Comparison of ENCODE assay signal across 16 cellular contexts in genomic region chr7:153473189-153473588, GRCh38.
DNase-seq lines count a peak whose midpoint lies in the region; ATAC-seq and TF ChIP-seq lines count a peak whose summit lies in the region.
"Had no signal": no experiment of that assay in that cellular context is flagged by ENCODE, and none has a peak within 500 bp of the region (broad histone marks: within the 10 kb centered on the region; RNA-seq: fewer than 3 reads in every experiment).

No MANE protein-coding gene starts in this region.

- 28 to 42% (median 39%) methylated on average over 1 of the region's 1 CpG for WGBS in heart left ventricle, 4 donors
- 10 to 20% (median 16%) methylated on average over 1 of the region's 1 CpG for WGBS in psoas muscle, 3 donors

- intact Hi-C loops in heart left ventricle (cut with DNase I) (loop anchor here in 1 of 10 donors (5.0 kb wide), 1 partner anchor 49 kb away; no protein-coding TSS in a partner anchor), psoas muscle (cut with DNase I) (no loop called here)

- TF ChIP-seq CTCF in heart left ventricle (IDR thresholded peaks at IDR 0.05) (no peak), psoas muscle (IDR thresholded peaks at IDR 0.05) (no peak)

- peaks cover 0 to 5% (median 0%) of the 10 kb centered on the region in 9 donors for H3K27me3 ChIP-seq in heart left ventricle
- H3K27me3 ChIP-seq in psoas muscle (ENCODE audit: insufficient read depth in 3 of 3, low read length in 2 of 3), result no peaks in the 10 kb centered on the region
- H3K27me3 ChIP-seq: BLaER1 had no signal

- H3K9me3 ChIP-seq in heart left ventricle, result no peaks in the 10 kb centered on the region
- no peaks in the 10 kb centered on the region for H3K9me3 ChIP-seq in psoas muscle
- H3K9me3 ChIP-seq: BLaER1, Caco-2 had no signal

- TF ChIP-seq POLR2A in heart left ventricle (IDR thresholded peaks at IDR 0.05), result no peak

- no peak overlapping the region for H3K4me3 ChIP-seq in heart left ventricle
- no peak overlapping the region for H3K4me3 ChIP-seq in psoas muscle
- H3K4me3 ChIP-seq: BLaER1, GM23338 had no signal

- no peaks in the 10 kb centered on the region for H3K36me3 ChIP-seq in heart left ventricle
- no peaks in the 10 kb centered on the region for H3K36me3 ChIP-seq in psoas muscle (ENCODE audit: insufficient read depth in 1 of 2, low read depth in 1 of 2)
- H3K36me3 ChIP-seq: BLaER1 had no signal

- ATAC-seq in heart left ventricle (peak in 3 of 4 donors; percentile 47 to 60 (median 55)), psoas muscle (no peak)
- ATAC-seq: GM23338 had no signal

- peak overlapping the region in 1 of 12 donors; percentile 22 for H3K27ac ChIP-seq in heart left ventricle
- no peak overlapping the region for H3K27ac ChIP-seq in psoas muscle
- H3K27ac ChIP-seq: 22Rv1, BLaER1 had no signal

- H3K4me1 ChIP-seq in heart left ventricle, result peaks cover 0 to 4% (median 0%) of the 10 kb centered on the region in 12 donors
- H3K4me1 ChIP-seq in psoas muscle, result no peaks in the 10 kb centered on the region
- H3K4me1 ChIP-seq: BLaER1, Caco-2 had no signal

- DNase-seq in NCI-H146 (lab: John Stamatoyannopoulos, UW), result peak; percentile 17
- DNase-seq in NCI-H146 treated with DMSO at 0.1 percent for 48 hours (lab: John Stamatoyannopoulos, UW; ENCODE audit: unreplicated experiment), result no peak
- DNase-seq in Daoy (ENCODE audit: low read depth), result peak; percentile 62
- peak in 1 of 5 donors; percentile 36 for DNase-seq in heart left ventricle
- DNase-seq in left kidney (ENCODE audit: low read depth, low spot score), result peak; percentile 55
- DNase-seq in psoas muscle, result no peak
- DNase-seq in NCI-H2171 (lab: John Stamatoyannopoulos, UW), result no peak
- DNase-seq in islet precursor cell, result no peak
- DNase-seq: AML-193; Caco-2; CD8-positive, alpha-beta memory T cell; DMS53; H7 had no signal

Comparison
In these comparisons a context has a peak if more than half of its experiments do, and no peak if none do; other contexts are left out.
1. DNase-seq: peak in NCI-H146 (single experiment), Daoy (single experiment) and left kidney (single experiment); none in NCI-H146 treated with DMSO at 0.1 percent for 48 hours (single experiment), psoas muscle (0 of 2), NCI-H2171 (single experiment) and islet precursor cell (single experiment).
2. ATAC-seq: peak in heart left ventricle (3 of 4); none in psoas muscle (0 of 4).